ENCODE assay signal across 8 cellular contexts in the genomic region with DNA sequence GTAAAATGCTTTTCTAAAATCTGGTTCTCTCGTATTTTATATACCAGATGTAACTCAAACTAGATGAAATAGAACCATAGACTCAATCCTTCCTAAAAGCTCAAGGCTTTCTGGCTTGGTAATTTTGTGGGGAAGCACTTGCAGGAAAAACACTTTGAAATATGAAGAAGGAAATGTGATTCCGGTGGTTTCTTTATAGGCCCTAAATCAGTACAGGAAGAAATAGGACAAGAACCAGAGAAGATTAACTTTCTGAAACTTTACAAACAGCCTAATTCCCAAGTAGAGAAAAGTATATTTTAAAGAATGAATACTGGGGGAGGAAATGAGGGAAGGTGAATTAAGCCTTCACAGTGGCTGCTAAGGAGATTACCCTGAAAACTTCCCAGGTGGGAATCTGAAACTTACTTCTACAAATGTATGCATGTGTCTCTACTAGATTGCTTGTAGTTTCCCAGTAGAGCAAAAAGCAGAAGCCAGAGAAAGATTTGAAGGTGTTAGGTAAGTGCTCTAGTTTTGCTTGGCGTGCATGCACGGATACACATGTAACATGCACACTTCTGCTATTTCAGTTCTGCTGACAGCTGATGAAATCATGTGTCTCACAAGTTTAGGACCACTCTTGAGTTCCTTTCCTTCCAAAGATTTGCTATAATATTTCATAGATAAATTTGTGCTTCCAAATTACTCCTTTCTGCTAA.
DNase-seq lines count a peak whose midpoint lies in the region; ATAC-seq and TF ChIP-seq lines count a peak whose summit lies in the region.
"Had no signal": no experiment of that assay in that cellular context is flagged by ENCODE, and none has a peak within 500 bp of the region (broad histone marks: within the 10 kb centered on the region; RNA-seq: fewer than 3 reads in every experiment).

No MANE protein-coding gene starts in this region.

- TF ChIP-seq CTCF in breast epithelium (IDR thresholded peaks at IDR 0.05): no peak
- no peak for TF ChIP-seq CTCF in transverse colon (IDR thresholded peaks at IDR 0.05)

- peaks cover 2 to 17% of the 10 kb centered on the region in 2 donors for H3K4me1 ChIP-seq in breast epithelium
- H3K4me1 ChIP-seq in transverse colon: peaks cover 52 to 91% (median 75%) of the 10 kb centered on the region in 4 donors

- no peak overlapping the region for H3K4me3 ChIP-seq in breast epithelium
- no peak overlapping the region for H3K4me3 ChIP-seq in transverse colon

- ATAC-seq in GM19452 (IDR thresholded peaks at IDR 0.05; ENCODE audit: unreplicated experiment) (peak; percentile 83), HG03135 (IDR thresholded peaks at IDR 0.05; ENCODE audit: unreplicated experiment) (peak; percentile 81)

- DNase-seq in breast epithelium (ENCODE audit: low spot score in 2 of 2) (no peak), transverse colon (no peak), NCI-H748 treated with DMSO at 0.1 percent for 48 hours (lab: John Stamatoyannopoulos, UW) (no peak), NCI-H774 (lab: John Stamatoyannopoulos, UW) (no peak), NCI-H510A (lab: John Stamatoyannopoulos, UW) (no peak)
- DNase-seq: naive thymus-derived CD8-positive, alpha-beta T cell had no signal

- WGBS in transverse colon (ENCODE audit: low coverage in 1 of 2), 2 donors: 42 to 56% methylated on average over 4 of the region's 4 CpGs

- intact Hi-C loops in breast epithelium (cut with DNase I; ENCODE audit: low total_unique reads) (no loop called here), transverse colon (cut with DNase I; ENCODE audit: low total_unique reads) (no loop called here)

- no peak for TF ChIP-seq EP300 in transverse colon (IDR thresholded peaks at IDR 0.05; ENCODE audit: low read depth)

- H3K27me3 ChIP-seq in breast epithelium (no peaks in the 10 kb centered on the region), transverse colon (no peaks in the 10 kb centered on the region)

- in situ Hi-C loops in transverse colon (cut with MboI; ENCODE audit: low pct_ligation_motif_present in 1 of 4, low pct_unique_long_range_greater_than_20kb in 1 of 4, low sequenced_read_pairs in 3 of 4): no loop called here

- H3K27ac ChIP-seq in breast epithelium (peak overlapping the region; percentile 26 to 64), transverse colon (peak overlapping the region; percentile 66 to 73 (median 72))

- H3K36me3 ChIP-seq in breast epithelium (no peaks in the 10 kb centered on the region), transverse colon (no peaks in the 10 kb centered on the region)

- H3K9me3 ChIP-seq in breast epithelium (no peaks in the 10 kb centered on the region), transverse colon (no peaks in the 10 kb centered on the region)

- TF ChIP-seq POLR2A in breast epithelium (IDR thresholded peaks at IDR 0.05) (no peak), transverse colon (IDR thresholded peaks at IDR 0.05) (no peak)
